Comparison of ENCODE assay signal across 12 cellular contexts in the genomic region with DNA sequence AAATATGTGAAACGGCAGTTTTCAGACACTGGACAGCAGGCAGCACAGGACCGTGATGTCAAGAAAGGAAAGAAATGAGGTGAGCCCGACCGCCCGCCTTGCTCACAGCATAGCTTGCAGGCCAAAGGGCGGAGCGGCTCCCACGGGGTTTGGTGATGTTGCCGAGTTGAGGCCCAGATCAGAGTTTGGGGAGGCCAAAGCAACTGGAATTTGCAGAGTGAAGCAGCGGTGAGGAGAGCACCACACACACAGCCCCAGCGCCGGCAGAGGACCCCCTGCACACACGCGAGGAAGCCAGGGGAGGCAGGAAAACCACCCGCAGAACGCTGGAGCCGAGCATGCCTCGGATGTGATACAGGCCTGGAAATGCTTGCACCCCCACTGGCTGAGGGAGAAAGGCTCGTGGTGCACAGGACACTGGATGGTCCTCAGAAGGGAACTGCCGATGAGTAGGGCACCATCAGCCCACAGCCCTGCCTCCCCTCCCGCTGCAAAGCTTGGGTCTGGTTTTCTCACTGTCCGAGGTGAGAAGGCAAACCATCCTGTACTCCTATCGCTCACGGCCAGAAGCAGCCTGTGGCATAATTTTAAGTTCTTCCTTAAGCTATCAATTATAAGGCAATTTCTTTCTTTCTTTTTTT. TPM values are rescaled to one million over a fixed set of nuclear protein-coding genes. Genes with fewer than 3 reads are reported as not detected.
"Had no signal": no experiment of that assay in that cellular context is flagged by ENCODE, and none has a peak within 500 bp of the region (broad histone marks: within the 10 kb centered on the region; RNA-seq: fewer than 3 reads in every experiment).

No MANE protein-coding gene starts in this region.

- H3K27ac ChIP-seq: colonic mucosa, suprapubic skin, upper lobe of right lung had no signal

- ATAC-seq: activated T-cell treated with anti-CD3 and anti-CD28 coated beads, Interleukin-2, amount 50 U/mL, for 72 hours; stimulated activated naive CD8-positive, alpha-beta T cell treated with anti-CD3 and anti-CD28 coated beads, Interleukin-15, Interleukin-2, amounts not matched to agents 100 U/mL and 50 U/mL, for 24 hours; upper lobe of right lung had no signal

- H3K9me3 ChIP-seq: colonic mucosa, suprapubic skin, upper lobe of right lung had no signal

- H3K36me3 ChIP-seq: colonic mucosa, upper lobe of right lung had no signal

- H3K4me3 ChIP-seq: colonic mucosa, suprapubic skin, upper lobe of right lung had no signal

- DNase-seq: activated CD4-positive, alpha-beta memory T cell treated with anti-CD3 and anti-CD28 coated beads, Interleukin-2, amount 10 ng/mL, durations not matched to agents 7 days and 5 days; activated naive CD4-positive, alpha-beta T cell; activated T-cell treated with anti-CD3 and anti-CD28 coated beads, Interleukin-2, amount 50 U/mL, for 72 hours; colonic mucosa; effector CD8-positive, alpha-beta T cell; stimulated activated CD4-positive, alpha-beta T cell treated with anti-CD3 and anti-CD28 coated beads, Interleukin-12 subunit alpha, Interleukin-12 subunit beta, amount 100 ng/mL, for 4 hours; stimulated activated naive CD8-positive, alpha-beta T cell treated with anti-CD3 and anti-CD28 coated beads, Interleukin-15, Interleukin-2, amounts not matched to agents 100 U/mL and 50 U/mL, for 24 hours; T-helper 9 cell; upper lobe of right lung had no signal

- H3K4me1 ChIP-seq: colonic mucosa, upper lobe of right lung had no signal

- H3K27me3 ChIP-seq: colonic mucosa, suprapubic skin had no signal

RNA-seq across cellular contexts. Expression of a gene that starts 25.7 kb away (rescaled TPM):
- total RNA-seq: activated CD4-positive, alpha-beta memory T cell treated with anti-CD3 and anti-CD28 coated beads, Interleukin-2, amount 10 ng/mL, durations not matched to agents 7 days and 5 days; myocyte; SK-MEL-5 had no signal
